8 cellular contexts compared by ENCODE assay signal in genomic region chr18:48676756-48677368, GRCh38.
A peak's percentile ranks its signal among the peaks of the same experiment; 100 is the strongest.
DNase-seq lines count a peak whose midpoint lies in the region; ATAC-seq and TF ChIP-seq lines count a peak whose summit lies in the region.

No MANE protein-coding gene starts in this region.

- POLR2A ChIA-PET in activated CD4-positive, alpha-beta T cell treated with anti-CD3 and anti-CD28 coated beads, Interleukin-2, amount 10 ng/mL, durations not matched to agents 7 days and 5 days (lab: Charles Lee): interaction anchor here (0.5 kb wide), 1 partner anchor 820 kb away, joined by 3 read pairs; no protein-coding TSS in a partner anchor

- H3K4me2 ChIP-seq in BLaER1 treated with 17β-estradiol and CSF1 and Interleukin-3, amounts not matched to agents 10 nM and 100 nM: peak overlapping the region; percentile 23 to 71 (median 62); a peak in 20 of 22 replicates

- H3K27me3 ChIP-seq in BLaER1 treated with 17β-estradiol and CSF1 and Interleukin-3, amounts not matched to agents 10 nM and 100 nM: no peaks in the 10 kb centered on the region
- H3K27me3 ChIP-seq in colonic mucosa: no peaks in the 10 kb centered on the region

- no peak overlapping the region for H3K4me3 Mint-ChIP-seq in activated CD4-positive, alpha-beta T cell treated with anti-CD3 and anti-CD28 coated beads, Interleukin-2, amount 10 ng/mL, durations not matched to agents 7 days and 5 days

- H3K9ac ChIP-seq in BLaER1 treated with 17β-estradiol and CSF1 and Interleukin-3, amounts not matched to agents 10 nM and 100 nM: peak overlapping the region in 1 of 11 experiments; percentile 28; a peak in 1 of 22 replicates
- H3K9ac ChIP-seq in colonic mucosa (ENCODE audit: low read depth in 2 of 2, low read length in 2 of 2): no peak overlapping the region

- no peak overlapping the region for H3K27ac ChIP-seq in BLaER1 treated with 17β-estradiol and CSF1 and Interleukin-3, amounts not matched to agents 10 nM and 100 nM
- H3K27ac ChIP-seq in colonic mucosa: no peak overlapping the region

- no peaks in the 10 kb centered on the region for H3K36me3 Mint-ChIP-seq in activated CD4-positive, alpha-beta T cell treated with anti-CD3 and anti-CD28 coated beads, Interleukin-2, amount 10 ng/mL, durations not matched to agents 7 days and 5 days (ENCODE audit: low read depth)

- no peaks in the 10 kb centered on the region for H3K9me3 Mint-ChIP-seq in activated CD4-positive, alpha-beta T cell treated with anti-CD3 and anti-CD28 coated beads, Interleukin-2, amount 10 ng/mL, durations not matched to agents 7 days and 5 days

- no peak for TF ChIP-seq POLR2A in lower leg skin (IDR thresholded peaks at IDR 0.05)

- H3K4me1 ChIP-seq in BLaER1 treated with 17β-estradiol and CSF1 and Interleukin-3, amounts not matched to agents 10 nM and 100 nM: peaks cover 67 to 86% (median 83%) of the 10 kb centered on the region in 10 experiments
- H3K4me1 ChIP-seq in colonic mucosa: peaks cover 7% of the 10 kb centered on the region

- ATAC-seq in HG02571 (IDR thresholded peaks at IDR 0.05; ENCODE audit: unreplicated experiment): no peak

- H3K9me3 ChIP-seq in BLaER1 treated with 17β-estradiol and CSF1 and Interleukin-3, amounts not matched to agents 10 nM and 100 nM (replicated peaks in 1 of 11): no peaks in the 10 kb centered on the region; a peak in 1 of 22 replicates
- no peaks in the 10 kb centered on the region for H3K9me3 ChIP-seq in colonic mucosa

- TF ChIP-seq CTCF in GM20000 (IDR thresholded peaks at IDR 0.05; ENCODE audit: extremely low read depth, missing control alignments) (peak; percentile 72), colonic mucosa (IDR thresholded peaks at IDR 0.05) (peak; percentile 81), lower leg skin (IDR thresholded peaks at IDR 0.05) (peak in 1 of 3 donors; percentile 33)

- CTCF ChIA-PET in activated CD4-positive, alpha-beta T cell treated with anti-CD3 and anti-CD28 coated beads, Interleukin-2, amount 10 ng/mL, durations not matched to agents 7 days and 5 days (lab: Charles Lee): interaction anchor here (1.3 kb wide), 1 partner anchor 9 kb away, joined by 3 read pairs; no protein-coding TSS in a partner anchor

- peaks cover 0 to 5% (median 0%) of the 10 kb centered on the region in 11 experiments; a peak in 3 of 22 replicates for H3K36me3 ChIP-seq in BLaER1 treated with 17β-estradiol and CSF1 and Interleukin-3, amounts not matched to agents 10 nM and 100 nM
- H3K36me3 ChIP-seq in colonic mucosa: no peaks in the 10 kb centered on the region

- H4K20me1 ChIP-seq in BLaER1 treated with 17β-estradiol and CSF1 and Interleukin-3, amounts not matched to agents 10 nM and 100 nM: peaks cover 0 to 33% (median 0%) of the 10 kb centered on the region in 11 experiments; a peak in 4 of 22 replicates

- 33% methylated on average over 17 of the region's 17 CpGs for WGBS in lower leg skin, 2 donors

- H3K4me1 Mint-ChIP-seq in activated CD4-positive, alpha-beta T cell treated with anti-CD3 and anti-CD28 coated beads, Interleukin-2, amount 10 ng/mL, durations not matched to agents 7 days and 5 days: peaks cover 4% of the 10 kb centered on the region

- H3K27ac Mint-ChIP-seq in activated CD4-positive, alpha-beta T cell treated with anti-CD3 and anti-CD28 coated beads, Interleukin-2, amount 10 ng/mL, durations not matched to agents 7 days and 5 days: no peak overlapping the region

- DNase-seq in GM20000 (ENCODE audit: low spot score): peak; percentile 77
- DNase-seq in NCI-H2107 (lab: John Stamatoyannopoulos, UW): peak; percentile 45
- DNase-seq in activated CD4-positive, alpha-beta T cell treated with anti-CD3 and anti-CD28 coated beads, Interleukin-2, amount 10 ng/mL, durations not matched to agents 7 days and 5 days: peak; percentile 69
- DNase-seq in colonic mucosa: peak; percentile 66
- peak; percentile 50 to 91 for DNase-seq in lower leg skin (ENCODE audit: low spot score in 2 of 2)
- DNase-seq in stimulated activated CD8-positive, alpha-beta memory T cell treated with anti-CD3 and anti-CD28 coated beads, Interleukin-12 subunit alpha, Interleukin-12 subunit beta, amount 100 ng/mL, for 1 hour (ENCODE audit: low read depth): peak; percentile 18

- H3K27me3 Mint-ChIP-seq in activated CD4-positive, alpha-beta T cell treated with anti-CD3 and anti-CD28 coated beads, Interleukin-2, amount 10 ng/mL, durations not matched to agents 7 days and 5 days: peaks cover 2% of the 10 kb centered on the region

- H3K4me3 ChIP-seq in BLaER1 treated with 17β-estradiol and CSF1 and Interleukin-3, amounts not matched to agents 10 nM and 100 nM: no peak overlapping the region
- H3K4me3 ChIP-seq in colonic mucosa: no peak overlapping the region
- no peak overlapping the region for H3K4me3 ChIP-seq in lower leg skin (ENCODE audit: low read depth, poor library complexity, severe bottlenecking)

- intact Hi-C loops in colonic mucosa (cut with DNase I): loop anchor here (5.0 to 10.0 kb wide), 7 partner anchors 100 to 768 kb away; no protein-coding TSS in a partner anchor
- intact Hi-C loops in lower leg skin (cut with DNase I; ENCODE audit: low total_unique reads): loop anchor here (5.0 to 10.0 kb wide), 2 partner anchors 365 to 738 kb away; no protein-coding TSS in a partner anchor

Comparison
In these comparisons a context has a peak if more than half of its experiments do, and no peak if none do; other contexts are left out.
1. DNase-seq: peak in every context shown above with its lines; median percentile 77 in GM20000; 70 in lower leg skin; 69 in activated CD4-positive, alpha-beta T cell treated with anti-CD3 and anti-CD28 coated beads, Interleukin-2, amount 10 ng/mL, durations not matched to agents 7 days and 5 days; 66 in colonic mucosa; 45 in NCI-H2107; 18 in stimulated activated CD8-positive, alpha-beta memory T cell treated with anti-CD3 and anti-CD28 coated beads, Interleukin-12 subunit alpha, Interleukin-12 subunit beta, amount 100 ng/mL, for 1 hour.